ENCODE assay signal across 24 cellular contexts in the genomic region with DNA sequence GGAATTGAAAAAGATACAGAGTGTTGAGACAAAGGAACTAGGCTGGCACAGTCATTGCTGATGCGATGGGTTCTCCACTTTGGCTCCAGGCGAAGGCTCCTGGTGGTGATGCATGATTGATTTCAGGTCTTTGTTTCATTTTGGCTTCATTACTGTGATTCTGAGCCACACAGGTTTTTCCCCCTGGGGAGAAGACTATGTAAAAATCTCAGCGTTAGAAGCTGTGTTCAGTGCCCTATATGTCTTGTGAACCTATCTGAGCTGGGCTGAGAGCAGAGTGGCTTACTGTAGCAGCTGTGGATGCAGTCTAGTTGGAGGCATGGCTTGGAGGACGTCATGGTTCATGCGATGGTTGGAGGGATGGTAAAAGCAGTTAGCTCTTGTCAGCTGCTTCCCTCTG.
"Had no signal": no experiment of that assay in that cellular context is flagged by ENCODE, and none has a peak within 500 bp of the region (broad histone marks: within the 10 kb centered on the region; RNA-seq: fewer than 3 reads in every experiment).

No MANE protein-coding gene starts in this region.

- FAIRE-seq: endometrium, frontal cortex, islet of Langerhans had no signal

- H3K4me1 ChIP-seq: spleen, testis, tibial nerve had no signal

- ATAC-seq: esophagus mucosa; heart left ventricle; left lobe of liver; natural killer cell; sciatic nerve; stimulated activated memory B cell treated with anti-CD40 and anti-IgM and Interleukin-4, amounts not matched to agents 10 μg/mL and 1 μg/mL and 100 μg/mL, for 72 hours; stimulated activated naive CD8-positive, alpha-beta T cell treated with anti-CD3 and anti-CD28 coated beads, Interleukin-15, amount 100 ng/mL, for 72 hours had no signal

- H3K27me3 Mint-ChIP-seq: memory B cell; stimulated activated memory B cell treated with anti-CD40 and anti-IgM and Interleukin-4, amounts not matched to agents 10 μg/mL and 1 μg/mL and 100 μg/mL, for 72 hours; stimulated activated naive CD8-positive, alpha-beta T cell treated with anti-CD3 and anti-CD28 coated beads, Interleukin-15, amount 100 ng/mL, for 72 hours had no signal

- H3K9me3 ChIP-seq: heart left ventricle, spleen, testis, tibial nerve had no signal

- H3K27ac ChIP-seq: dorsolateral prefrontal cortex, heart left ventricle, spleen, testis, tibial nerve had no signal

- H3K27me3 ChIP-seq: dorsolateral prefrontal cortex, heart left ventricle, spleen, testis, tibial nerve had no signal

- DNase-seq: cortex of kidney; dorsolateral prefrontal cortex; effector CD8-positive, alpha-beta T cell; heart left ventricle; hypothalamus; kidney glomerular epithelial cell; natural killer cell; spleen; stimulated activated CD4-positive, alpha-beta T cell treated with anti-CD3 and anti-CD28 coated beads, Interleukin-15, amount 100 ng/mL, for 24 hours; stimulated activated CD4-positive, alpha-beta T cell treated with anti-CD3 and anti-CD28 coated beads, Interleukin-1b, Interleukin-23, amount 100 ng/mL, for 48 hours; stimulated activated CD4-positive, alpha-beta T cell treated with anti-CD3 and anti-CD28 coated beads, Interleukin-4, amount 100 ng/mL, for 24 hours; stimulated activated naive CD8-positive, alpha-beta T cell treated with anti-CD3 and anti-CD28 coated beads, Interleukin-15, amount 100 ng/mL, for 72 hours; testis had no signal

- H3K27ac Mint-ChIP-seq: memory B cell; mesothelial cell of epicardium; natural killer cell; stimulated activated memory B cell treated with anti-CD40 and anti-IgM and Interleukin-4, amounts not matched to agents 10 μg/mL and 1 μg/mL and 100 μg/mL, for 72 hours; stimulated activated naive CD8-positive, alpha-beta T cell treated with anti-CD3 and anti-CD28 coated beads, Interleukin-15, amount 100 ng/mL, for 72 hours had no signal

- H3K4me3 Mint-ChIP-seq: memory B cell; mesothelial cell of epicardium; natural killer cell; neural crest cell; stimulated activated memory B cell treated with anti-CD40 and anti-IgM and Interleukin-4, amounts not matched to agents 10 μg/mL and 1 μg/mL and 100 μg/mL, for 72 hours; stimulated activated naive CD8-positive, alpha-beta T cell treated with anti-CD3 and anti-CD28 coated beads, Interleukin-15, amount 100 ng/mL, for 72 hours had no signal

- H3K4me3 ChIP-seq: dorsolateral prefrontal cortex, heart left ventricle, spleen, testis, tibial nerve had no signal

- H3K9me3 Mint-ChIP-seq: memory B cell; mesothelial cell of epicardium; natural killer cell; neural crest cell; stimulated activated memory B cell treated with anti-CD40 and anti-IgM and Interleukin-4, amounts not matched to agents 10 μg/mL and 1 μg/mL and 100 μg/mL, for 72 hours; stimulated activated naive CD8-positive, alpha-beta T cell treated with anti-CD3 and anti-CD28 coated beads, Interleukin-15, amount 100 ng/mL, for 72 hours had no signal
